Comparison of ENCODE assay signal across 15 cellular contexts in genomic region chr9:86602715-86603114, GRCh38.
"Had no signal": no experiment of that assay in that cellular context is flagged by ENCODE, and none has a peak within 500 bp of the region (broad histone marks: within the 10 kb centered on the region; RNA-seq: fewer than 3 reads in every experiment).

No MANE protein-coding gene starts in this region.

- DNase-seq: activated naive CD4-positive, alpha-beta T cell; activated naive CD8-positive, alpha-beta T cell treated with anti-CD3 and anti-CD28 coated beads, Interleukin-2, amount 10 ng/mL, durations not matched to agents 7 days and 5 days; brain microvascular endothelial cell; cortex of kidney; effector CD4-positive, alpha-beta T cell; lower lobe of right lung; naive B cell; posterior cingulate gyrus; stimulated activated CD4-positive, alpha-beta T cell treated with anti-CD3 and anti-CD28 coated beads, Interleukin-15, amount 100 ng/mL, for 24 hours; stimulated activated CD4-positive, alpha-beta T cell treated with anti-CD3 and anti-CD28 coated beads, Interleukin-4, amount 100 ng/mL, for 1 hour; stimulated activated naive B cell treated with anti-CD40 and anti-IgM and Interleukin-4, amounts not matched to agents 10 μg/mL and 1 μg/mL and 100 μg/mL, for 72 hours; tibial artery had no signal

- ATAC-seq: lower lobe of right lung; stimulated activated naive B cell treated with anti-CD40 and anti-IgM and Interleukin-4, amounts not matched to agents 10 μg/mL and 1 μg/mL and 100 μg/mL, for 72 hours had no signal

- H3K27me3 ChIP-seq: brain microvascular endothelial cell, neutrophil, tibial artery had no signal

- H3K9me3 ChIP-seq: lower lobe of right lung, neutrophil, tibial artery had no signal

- H3K4me1 ChIP-seq: tibial artery had no signal

- H3K36me3 ChIP-seq: brain microvascular endothelial cell, lower lobe of right lung, neutrophil, tibial artery had no signal

- H3K4me3 ChIP-seq: lower lobe of right lung, tibial artery had no signal

- H3K4me1 Mint-ChIP-seq: activated naive CD8-positive, alpha-beta T cell treated with anti-CD3 and anti-CD28 coated beads, Interleukin-2, amount 10 ng/mL, durations not matched to agents 7 days and 5 days; central memory CD8-positive, alpha-beta T cell; naive B cell; stimulated activated naive B cell treated with anti-CD40 and anti-IgM and Interleukin-4, amounts not matched to agents 10 μg/mL and 1 μg/mL and 100 μg/mL, for 72 hours had no signal

- H3K9me3 Mint-ChIP-seq: activated naive CD8-positive, alpha-beta T cell treated with anti-CD3 and anti-CD28 coated beads, Interleukin-2, amount 10 ng/mL, durations not matched to agents 7 days and 5 days; central memory CD8-positive, alpha-beta T cell; stimulated activated naive B cell treated with anti-CD40 and anti-IgM and Interleukin-4, amounts not matched to agents 10 μg/mL and 1 μg/mL and 100 μg/mL, for 72 hours had no signal

- H3K4me3 Mint-ChIP-seq: activated naive CD8-positive, alpha-beta T cell treated with anti-CD3 and anti-CD28 coated beads, Interleukin-2, amount 10 ng/mL, durations not matched to agents 7 days and 5 days; central memory CD8-positive, alpha-beta T cell; naive B cell; stimulated activated naive B cell treated with anti-CD40 and anti-IgM and Interleukin-4, amounts not matched to agents 10 μg/mL and 1 μg/mL and 100 μg/mL, for 72 hours had no signal

- H3K27ac Mint-ChIP-seq: activated naive CD8-positive, alpha-beta T cell treated with anti-CD3 and anti-CD28 coated beads, Interleukin-2, amount 10 ng/mL, durations not matched to agents 7 days and 5 days; naive B cell; stimulated activated naive B cell treated with anti-CD40 and anti-IgM and Interleukin-4, amounts not matched to agents 10 μg/mL and 1 μg/mL and 100 μg/mL, for 72 hours had no signal

- H3K36me3 Mint-ChIP-seq: activated naive CD8-positive, alpha-beta T cell treated with anti-CD3 and anti-CD28 coated beads, Interleukin-2, amount 10 ng/mL, durations not matched to agents 7 days and 5 days; naive B cell; stimulated activated naive B cell treated with anti-CD40 and anti-IgM and Interleukin-4, amounts not matched to agents 10 μg/mL and 1 μg/mL and 100 μg/mL, for 72 hours had no signal

- H3K27ac ChIP-seq: brain microvascular endothelial cell, lower lobe of right lung, neutrophil, tibial artery had no signal

- FAIRE-seq: endothelial cell of umbilical vein had no signal
